In the genomic region with DNA sequence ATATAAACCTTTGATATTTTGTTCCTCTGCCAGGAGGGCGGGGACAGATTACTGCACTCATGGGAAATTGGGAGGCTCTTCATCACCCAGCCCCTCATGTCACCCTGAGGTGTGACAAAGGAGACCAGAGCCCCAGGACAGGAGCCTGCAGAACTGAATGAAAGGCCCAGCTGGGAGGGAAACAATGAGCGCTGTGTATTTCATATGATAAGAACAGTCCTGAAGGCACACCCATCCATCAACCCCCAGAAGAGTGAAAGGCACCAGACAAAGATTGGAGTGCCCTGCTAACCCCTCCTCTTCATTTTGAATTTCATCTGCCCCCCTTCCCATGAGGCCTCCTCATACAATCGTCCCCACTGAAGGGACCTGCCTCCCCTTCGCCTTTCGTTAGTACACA, we compare ENCODE assay signal across 20 cellular contexts.
A peak's percentile ranks its signal among the peaks of the same experiment; 100 is the strongest.
DNase-seq lines count a peak whose midpoint lies in the region; ATAC-seq and TF ChIP-seq lines count a peak whose summit lies in the region.
"Had no signal": no experiment of that assay in that cellular context is flagged by ENCODE, and none has a peak within 500 bp of the region (broad histone marks: within the 10 kb centered on the region; RNA-seq: fewer than 3 reads in every experiment).

No MANE protein-coding gene starts in this region.

- H3K27ac ChIP-seq in testis, result no peak overlapping the region
- H3K27ac ChIP-seq: A549, Peyer's patch had no signal

- DNase-seq in ELF-1 (ENCODE audit: low read depth, low spot score) (peak; percentile 25), NCI-H2227 (lab: John Stamatoyannopoulos, UW; ENCODE audit: unreplicated experiment) (peak; percentile 39), left kidney (ENCODE audit: low read depth, low spot score) (peak; percentile 26), osteocyte (ENCODE audit: extremely low spot score, unreplicated experiment) (no peak), testis (no peak)
- DNase-seq in activated CD4-positive, alpha-beta T cell treated with anti-CD3 and anti-CD28 coated beads, Interleukin-2, amount 50 U/mL, for 48 hours, result no peak
- DNase-seq: CD4-positive, CD25-positive, alpha-beta regulatory T cell; DND-41; H9; HFFc6; KG1; NCI-H1092; NCI-H1694; NCI-H2171 treated with DMSO at 0.1 percent for 48 hours; NCI-H510A; Peyer's patch; T-cell had no signal

- no peaks in the 10 kb centered on the region for H3K9me3 ChIP-seq in testis
- H3K9me3 ChIP-seq: A549, Peyer's patch had no signal

- peak overlapping the region; percentile 10 for H3K27ac Mint-ChIP-seq in osteocyte (ENCODE audit: unreplicated experiment)
- H3K27ac Mint-ChIP-seq: CD4-positive, CD25-positive, alpha-beta regulatory T cell; H9; HFFc6; T-cell had no signal

- intact Hi-C loops in testis (cut with DNase I; ENCODE audit: low total_unique reads), result no loop called here

- H3K4me3 ChIP-seq in testis, result no peak overlapping the region
- H3K4me3 ChIP-seq: A549, Peyer's patch had no signal

- no peaks in the 10 kb centered on the region for H3K9me3 Mint-ChIP-seq in osteocyte (ENCODE audit: unreplicated experiment)
- H3K9me3 Mint-ChIP-seq: HFFc6 had no signal

- no peak for TF ChIP-seq CTCF in osteocyte (IDR thresholded peaks at IDR 0.05)
- TF ChIP-seq CTCF in testis (IDR thresholded peaks at IDR 0.05), result no peak

- peaks cover 17% of the 10 kb centered on the region for H3K4me1 Mint-ChIP-seq in osteocyte (ENCODE audit: unreplicated experiment)
- H3K4me1 Mint-ChIP-seq: CD4-positive, CD25-positive, alpha-beta regulatory T cell; T-cell had no signal

- no peak for ATAC-seq in GM19023 (IDR thresholded peaks at IDR 0.05; ENCODE audit: unreplicated experiment)
- ATAC-seq: A549, SK-N-SH treated with all-trans-retinoic acid at 6 μM for 48 hours, T-cell had no signal

- no peaks in the 10 kb centered on the region for H3K36me3 Mint-ChIP-seq in osteocyte (ENCODE audit: unreplicated experiment)
- H3K36me3 Mint-ChIP-seq: CD4-positive, CD25-positive, alpha-beta regulatory T cell; T-cell had no signal

- no peaks in the 10 kb centered on the region for H3K4me1 ChIP-seq in testis
- H3K4me1 ChIP-seq: A549, Peyer's patch had no signal

- no peak overlapping the region for H3K4me3 Mint-ChIP-seq in osteocyte (ENCODE audit: unreplicated experiment)
- H3K4me3 Mint-ChIP-seq: CD4-positive, CD25-positive, alpha-beta regulatory T cell; H9; HFFc6; T-cell had no signal

- WGBS in testis, 2 donors, result 72 to 73% methylated on average over 5 of the region's 5 CpGs

- no peak for TF ChIP-seq POLR2A in testis (IDR thresholded peaks at IDR 0.05)

- no peaks in the 10 kb centered on the region for H3K27me3 ChIP-seq in testis
- H3K27me3 ChIP-seq: Peyer's patch had no signal

- no peaks in the 10 kb centered on the region for H3K27me3 Mint-ChIP-seq in osteocyte (ENCODE audit: unreplicated experiment)

- H3K36me3 ChIP-seq in testis (ENCODE audit: low read depth, missing control alignments), result no peaks in the 10 kb centered on the region
- H3K36me3 ChIP-seq: Peyer's patch had no signal

Comparison
In these comparisons a context has a peak if more than half of its experiments do, and no peak if none do; other contexts are left out.
1. DNase-seq: peak in ELF-1 (single experiment), NCI-H2227 (single experiment) and left kidney (single experiment); none in osteocyte (single experiment), activated CD4-positive, alpha-beta T cell treated with anti-CD3 and anti-CD28 coated beads, Interleukin-2, amount 50 U/mL, for 48 hours (0 of 2) and testis (single experiment).